ENCODE assay signal across 8 cellular contexts in the genomic region with DNA sequence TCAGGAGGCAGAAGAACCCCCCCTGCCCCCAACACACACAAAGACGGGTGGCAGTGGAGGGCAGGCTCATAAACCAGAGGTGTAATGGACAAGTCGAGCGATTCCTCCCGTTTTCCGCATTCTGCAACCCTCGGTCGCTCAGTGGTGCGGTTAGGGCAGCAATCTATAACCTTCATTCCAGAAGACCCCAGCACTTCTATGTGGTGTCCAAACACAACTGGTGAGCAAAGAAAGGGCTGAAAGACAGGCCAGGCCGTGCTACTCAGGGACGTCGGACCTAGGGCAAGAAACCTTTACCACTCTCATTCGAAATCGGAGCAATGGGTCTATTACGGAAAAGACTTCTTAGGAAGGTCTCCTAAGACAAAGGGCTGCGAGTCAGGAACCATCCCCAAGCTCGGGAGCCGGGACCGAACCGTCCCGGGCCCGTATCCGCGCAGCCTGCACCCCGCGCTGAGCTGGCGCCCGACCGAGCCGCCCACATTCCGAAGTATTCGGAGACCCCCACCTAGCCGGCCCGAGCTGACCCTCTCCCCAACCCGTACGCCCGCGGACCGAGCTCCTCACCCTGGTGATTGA. TPM values are rescaled to one million over a fixed set of nuclear protein-coding genes. Genes with fewer than 3 reads are reported as not detected.
DNase-seq lines count a peak whose midpoint lies in the region; ATAC-seq and TF ChIP-seq lines count a peak whose summit lies in the region.

No MANE protein-coding gene starts in this region.

- peak overlapping the region; percentile 89 for H3K27ac Mint-ChIP-seq in activated T-helper 1 cell treated with anti-CD3 and anti-CD28 coated beads, Interleukin-12 subunit alpha, Interleukin-12 subunit beta, Interleukin-2, Interleukin-4 antibody, amounts not matched to agents 30 ng/mL and 10 ng/mL and 1 ng/mL, durations not matched to agents 14 hours and 24 hours and 36 hours

- ATAC-seq in GM21825 (IDR thresholded peaks at IDR 0.05; ENCODE audit: unreplicated experiment), result peak; percentile 10

- H3K27me3 ChIP-seq in osteoblast (ENCODE audit: insufficient read depth, low read length), result no peaks in the 10 kb centered on the region

- peaks cover 54% of the 10 kb centered on the region for H3K79me2 ChIP-seq in osteoblast (ENCODE audit: insufficient read depth, low read length)

- H4K20me1 ChIP-seq in osteoblast (ENCODE audit: insufficient read depth, low read length), result peaks cover 30% of the 10 kb centered on the region

- H3K4me1 ChIP-seq in osteoblast (ENCODE audit: insufficient read depth, low read length), result peaks cover 29% of the 10 kb centered on the region

- H3K4me3 Mint-ChIP-seq in activated T-helper 1 cell treated with anti-CD3 and anti-CD28 coated beads, Interleukin-12 subunit alpha, Interleukin-12 subunit beta, Interleukin-2, Interleukin-4 antibody, amounts not matched to agents 30 ng/mL and 10 ng/mL and 1 ng/mL, durations not matched to agents 14 hours and 24 hours and 36 hours, result peak overlapping the region; percentile 96

- peak; percentile 63 for DNase-seq in DMS 273 (lab: John Stamatoyannopoulos, UW; ENCODE audit: unreplicated experiment)
- DNase-seq in DMS 273 treated with DMSO at 0.1 percent for 48 hours (lab: John Stamatoyannopoulos, UW), result no peak
- DNase-seq in LHCN-M2 (ENCODE audit: low read depth), result peak; percentile 18
- DNase-seq in activated T-helper 1 cell treated with anti-CD3 and anti-CD28 coated beads, Interleukin-12 subunit alpha, Interleukin-12 subunit beta, Interleukin-2, Interleukin-4 antibody, amounts not matched to agents 30 ng/mL and 10 ng/mL and 1 ng/mL, durations not matched to agents 14 hours and 24 hours and 36 hours (ENCODE audit: low spot score), result peak; percentile 13
- peak; percentile 27 for DNase-seq in globus pallidus (ENCODE audit: low spot score)
- peak; percentile 69 for DNase-seq in osteoblast (ENCODE audit: insufficient read length, low spot score, missing footprints)
- DNase-seq in NCI-H226, result no peak

- TF ChIP-seq CTCF in osteoblast (IDR thresholded peaks at IDR 0.05; ENCODE audit: extremely low read depth, low read depth, low read length), result no peak

- H3K9me3 Mint-ChIP-seq in activated T-helper 1 cell treated with anti-CD3 and anti-CD28 coated beads, Interleukin-12 subunit alpha, Interleukin-12 subunit beta, Interleukin-2, Interleukin-4 antibody, amounts not matched to agents 30 ng/mL and 10 ng/mL and 1 ng/mL, durations not matched to agents 14 hours and 24 hours and 36 hours, result no peaks in the 10 kb centered on the region

- no peaks in the 10 kb centered on the region for H3K36me3 ChIP-seq in osteoblast (ENCODE audit: insufficient read depth, low read length)

- no peaks in the 10 kb centered on the region for H3K9me3 ChIP-seq in osteoblast (ENCODE audit: low read depth, low read length)

- intact Hi-C loops in activated T-helper 1 cell treated with anti-CD3 and anti-CD28 coated beads, Interleukin-12 subunit alpha, Interleukin-12 subunit beta, Interleukin-2, Interleukin-4 antibody, amounts not matched to agents 30 ng/mL and 10 ng/mL and 1 ng/mL, durations not matched to agents 14 hours and 24 hours and 36 hours (cut with micrococcal nuclease), result loop anchor here (1.0 to 10.0 kb wide), 12 partner anchors 7 to 890 kb away; partner anchors contain the start of genes CACNB4, NMI, PRPF40A and RBM43

- peaks cover 8% of the 10 kb centered on the region for H3K36me3 Mint-ChIP-seq in activated T-helper 1 cell treated with anti-CD3 and anti-CD28 coated beads, Interleukin-12 subunit alpha, Interleukin-12 subunit beta, Interleukin-2, Interleukin-4 antibody, amounts not matched to agents 30 ng/mL and 10 ng/mL and 1 ng/mL, durations not matched to agents 14 hours and 24 hours and 36 hours (ENCODE audit: low read depth)

- peak overlapping the region; percentile 93 for H3K4me3 ChIP-seq in osteoblast (ENCODE audit: insufficient read depth, low read length)

- peak overlapping the region; percentile 100 for H3K4me2 ChIP-seq in osteoblast (ENCODE audit: insufficient read depth, low read length)

- H3K4me1 Mint-ChIP-seq in activated T-helper 1 cell treated with anti-CD3 and anti-CD28 coated beads, Interleukin-12 subunit alpha, Interleukin-12 subunit beta, Interleukin-2, Interleukin-4 antibody, amounts not matched to agents 30 ng/mL and 10 ng/mL and 1 ng/mL, durations not matched to agents 14 hours and 24 hours and 36 hours (ENCODE audit: low read depth), result peaks cover 47% of the 10 kb centered on the region

- no peaks in the 10 kb centered on the region for H3K27me3 Mint-ChIP-seq in activated T-helper 1 cell treated with anti-CD3 and anti-CD28 coated beads, Interleukin-12 subunit alpha, Interleukin-12 subunit beta, Interleukin-2, Interleukin-4 antibody, amounts not matched to agents 30 ng/mL and 10 ng/mL and 1 ng/mL, durations not matched to agents 14 hours and 24 hours and 36 hours (ENCODE audit: insufficient read depth)

- peak overlapping the region; percentile 76 for H3K27ac ChIP-seq in osteoblast (ENCODE audit: low read depth, low read length)

- H2AFZ ChIP-seq in osteoblast (ENCODE audit: low read length), result peak overlapping the region; percentile 85

RNA-seq across cellular contexts. Expression of gene ARL5A, which starts 0.6 kb away (rescaled TPM):
- total RNA-seq in LHCN-M2 (2014; rRNA removed) (42.7 and 51.4 TPM in 2 replicates), osteoblast (44.8 and 47.8 TPM in 2 replicates)
- polyA plus RNA-seq in LHCN-M2 (2012), result 9.6 TPM
- total RNA-seq in activated T-helper 1 cell treated with anti-CD3 and anti-CD28 coated beads, Interleukin-12 subunit alpha, Interleukin-12 subunit beta, Interleukin-2, Interleukin-4 antibody, amounts not matched to agents 30 ng/mL and 10 ng/mL and 1 ng/mL, durations not matched to agents 14 hours and 24 hours and 36 hours, result 60.1 and 69.3 TPM in 2 replicates

Comparison
In these comparisons a context has a peak if more than half of its experiments do, and no peak if none do; other contexts are left out.
1. DNase-seq: peak in DMS 273 (single experiment), LHCN-M2 (single experiment), activated T-helper 1 cell treated with anti-CD3 and anti-CD28 coated beads, Interleukin-12 subunit alpha, Interleukin-12 subunit beta, Interleukin-2, Interleukin-4 antibody, amounts not matched to agents 30 ng/mL and 10 ng/mL and 1 ng/mL, durations not matched to agents 14 hours and 24 hours and 36 hours (single experiment), globus pallidus (single experiment) and osteoblast (single experiment); none in DMS 273 treated with DMSO at 0.1 percent for 48 hours (single experiment) and NCI-H226 (single experiment).